ENCODE assay signal across 27 cellular contexts in the genomic region with DNA sequence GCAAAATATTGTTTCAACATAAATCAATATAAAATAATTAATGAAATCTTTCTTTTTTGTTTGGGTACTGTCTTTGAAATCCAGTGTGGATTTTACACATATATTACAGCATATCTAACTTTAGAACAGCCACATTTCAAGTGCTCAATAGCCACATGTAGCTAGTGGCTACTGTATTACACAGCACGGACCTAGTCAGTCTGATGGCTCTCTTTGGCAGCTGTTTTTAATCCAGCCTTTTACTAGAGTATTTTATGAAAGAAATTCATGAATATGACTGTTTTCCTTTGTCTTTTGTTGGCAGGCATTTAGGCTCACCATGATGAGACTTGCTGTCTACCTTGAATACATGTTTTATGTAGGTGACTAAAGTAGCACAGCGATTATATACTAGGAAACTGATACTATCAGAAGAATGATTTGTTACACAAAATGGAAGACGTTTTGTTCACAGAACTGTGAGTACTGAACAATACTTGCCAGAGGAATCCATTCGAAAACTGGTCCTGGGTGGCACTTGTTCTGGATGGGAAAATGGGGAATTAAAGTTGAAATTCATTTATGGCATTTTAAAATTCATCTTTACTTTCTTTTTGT.
"Had no signal": no experiment of that assay in that cellular context is flagged by ENCODE, and none has a peak within 500 bp of the region (broad histone marks: within the 10 kb centered on the region; RNA-seq: fewer than 3 reads in every experiment).

No MANE protein-coding gene starts in this region.

- H3K9me3 Mint-ChIP-seq: activated naive CD8-positive, alpha-beta T cell treated with anti-CD3 and anti-CD28 coated beads, Interleukin-2, amount 10 ng/mL, durations not matched to agents 7 days and 5 days; T-helper 1 cell treated with Interleukin-12 subunit alpha and Interleukin-12 subunit beta and Interleukin-4 antibody, amounts not matched to agents 30 μg/mL and 1 μg/mL, for 36 hours had no signal

- H3K36me3 ChIP-seq: adrenal gland, MG63, Peyer's patch, SJCRH30 had no signal

- H3K4me3 Mint-ChIP-seq: activated CD8-positive, alpha-beta T cell treated with anti-CD3 and anti-CD28 coated beads, Interleukin-2, amount 10 ng/mL, durations not matched to agents 7 days and 5 days; activated naive CD8-positive, alpha-beta T cell treated with anti-CD3 and anti-CD28 coated beads, Interleukin-2, amount 10 ng/mL, durations not matched to agents 7 days and 5 days; T-helper 1 cell treated with Interleukin-12 subunit alpha and Interleukin-12 subunit beta and Interleukin-4 antibody, amounts not matched to agents 30 μg/mL and 1 μg/mL, for 36 hours had no signal

- H3K4me3 ChIP-seq: adrenal gland, MG63, Peyer's patch, SJCRH30 had no signal

- ATAC-seq: activated CD4-positive, CD25-positive, alpha-beta regulatory T cell treated with anti-CD3 and anti-CD28 coated beads, Interleukin-2, amount 50 U/mL, for 24 hours; activated CD8-positive, alpha-beta T cell treated with anti-CD3 and anti-CD28 coated beads, Interleukin-2, amount 10 ng/mL, durations not matched to agents 7 days and 5 days had no signal

- H3K9me3 ChIP-seq: adrenal gland, MG63, Peyer's patch, SJCRH30 had no signal

- H3K4me1 ChIP-seq: adrenal gland, Peyer's patch, SJCRH30 had no signal

- H3K36me3 Mint-ChIP-seq: activated naive CD8-positive, alpha-beta T cell treated with anti-CD3 and anti-CD28 coated beads, Interleukin-2, amount 10 ng/mL, durations not matched to agents 7 days and 5 days had no signal

- H3K27ac ChIP-seq: adrenal gland, KMS-11, Peyer's patch, RWPE1, SJCRH30 had no signal

- H3K27me3 Mint-ChIP-seq: activated naive CD8-positive, alpha-beta T cell treated with anti-CD3 and anti-CD28 coated beads, Interleukin-2, amount 10 ng/mL, durations not matched to agents 7 days and 5 days had no signal

- H3K27me3 ChIP-seq: adrenal gland, MG63, Peyer's patch, SJCRH30 had no signal

- DNase-seq: activated CD4-positive, alpha-beta T cell treated with anti-CD3 and anti-CD28 coated beads for 48 hours; activated CD4-positive, alpha-beta T cell treated with anti-CD3 and anti-CD28 coated beads, Interleukin-2, amount 50 U/mL, for 4 hours; activated CD8-positive, alpha-beta memory T cell treated with anti-CD3 and anti-CD28 coated beads, Interleukin-2, amount 50 U/mL, for 48 hours; activated CD8-positive, alpha-beta T cell treated with anti-CD3 and anti-CD28 coated beads, Interleukin-2, amount 10 ng/mL, durations not matched to agents 7 days and 5 days; activated naive CD4-positive, alpha-beta T cell treated with anti-CD3 and anti-CD28 coated beads, Interleukin-2, amount 50 U/mL, for 16 hours; activated naive CD8-positive, alpha-beta T cell treated with anti-CD3 and anti-CD28 coated beads, Interleukin-2, amount 10 ng/mL, durations not matched to agents 7 days and 5 days; activated T-cell treated with anti-CD3 and anti-CD28 coated beads, Interleukin-2, amount 50 U/mL, for 1 hour; adrenal gland; anterior cingulate cortex; MG63; MV-4-11; NCI-H1092 treated with DMSO at 0.1 percent for 48 hours; NCI-H1436 treated with DMSO at 0.1 percent for 48 hours; NCI-H187; NCI-H2081; NCI-H2171; NCI-H2227 treated with DMSO at 0.1 percent for 48 hours; NCI-H446 treated with DMSO at 0.1 percent for 48 hours; NCI-H524 treated with DMSO at 0.1 percent for 48 hours; NCI-H82; Peyer's patch; Right ventricle myocardium superior; SJCRH30 had no signal

- H3K27ac Mint-ChIP-seq: activated CD8-positive, alpha-beta T cell treated with anti-CD3 and anti-CD28 coated beads, Interleukin-2, amount 10 ng/mL, durations not matched to agents 7 days and 5 days; activated naive CD8-positive, alpha-beta T cell treated with anti-CD3 and anti-CD28 coated beads, Interleukin-2, amount 10 ng/mL, durations not matched to agents 7 days and 5 days; T-helper 1 cell treated with Interleukin-12 subunit alpha and Interleukin-12 subunit beta and Interleukin-4 antibody, amounts not matched to agents 30 μg/mL and 1 μg/mL, for 36 hours had no signal

- H3K4me1 Mint-ChIP-seq: activated naive CD8-positive, alpha-beta T cell treated with anti-CD3 and anti-CD28 coated beads, Interleukin-2, amount 10 ng/mL, durations not matched to agents 7 days and 5 days had no signal
